1 cellular context compared by ENCODE assay signal in the genomic region with DNA sequence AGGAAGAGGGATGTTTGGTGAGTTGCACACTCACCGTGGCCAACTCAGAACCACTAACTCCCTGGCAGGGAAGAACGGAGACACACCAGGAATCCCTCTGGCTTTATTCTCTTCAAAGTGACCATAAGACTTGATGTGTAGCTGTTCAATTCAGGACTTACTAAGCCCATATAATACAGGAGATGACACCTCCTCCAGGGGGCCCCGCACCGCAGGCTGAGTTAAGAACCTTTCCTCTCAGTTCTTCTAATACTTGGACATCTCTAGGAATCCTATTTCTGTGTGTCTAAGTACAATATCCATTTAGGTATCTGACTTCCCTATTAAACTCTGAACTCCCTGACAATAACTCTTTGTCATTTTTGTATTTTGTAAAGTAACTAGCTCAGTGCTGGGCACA.
A peak's percentile ranks its signal among the peaks of the same experiment; 100 is the strongest.
TF ChIP-seq lines count a peak whose summit lies in the region.

No MANE protein-coding gene starts in this region.

TF ChIP-seq in HepG2, 621 proteins besides CTCF, POLR2A, EP300 and RAD21:
- TF ChIP-seq STAG1 (CRISPR knock-in tag; IDR thresholded peaks at IDR 0.05): peak; percentile 15; the same call in 1 of the 2 replicates
- TF ChIP-seq, protein P1, sequence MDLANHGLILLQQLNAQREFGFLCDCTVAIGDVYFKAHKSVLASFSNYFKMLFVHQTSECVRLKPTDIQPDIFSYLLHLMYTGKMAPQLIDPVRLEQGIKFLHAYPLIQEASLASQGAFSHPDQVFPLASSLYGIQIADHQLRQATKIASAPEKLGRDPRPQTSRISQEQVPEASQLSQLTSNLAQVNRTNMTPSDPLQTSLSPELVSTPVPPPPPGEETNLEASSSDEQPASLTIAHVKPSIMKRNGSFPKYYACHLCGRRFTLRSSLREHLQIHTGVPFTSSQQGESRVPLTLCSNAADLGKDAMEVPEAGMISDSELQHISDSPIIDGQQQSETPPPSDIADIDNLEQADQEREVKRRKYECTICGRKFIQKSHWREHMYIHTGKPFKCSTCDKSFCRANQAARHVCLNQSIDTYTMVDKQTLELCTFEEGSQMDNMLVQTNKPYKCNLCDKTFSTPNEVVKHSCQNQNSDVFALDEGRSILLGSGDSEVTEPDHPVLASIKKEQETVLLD (CRISPR knock-in tag; IDR thresholded peaks at IDR 0.05; ENCODE audit: low read depth): no peak
